ENCODE assay signal across 19 cellular contexts in genomic region chr9:99257723-99258364, GRCh38.
"Had no signal": no experiment of that assay in that cellular context is flagged by ENCODE, and none has a peak within 500 bp of the region (broad histone marks: within the 10 kb centered on the region; RNA-seq: fewer than 3 reads in every experiment).

No MANE protein-coding gene starts in this region.

- H3K27me3 Mint-ChIP-seq: activated B cell treated with CpG ODN at 0.5 μM for 24 hours; activated naive CD8-positive, alpha-beta T cell treated with anti-CD3 and anti-CD28 coated beads, Interleukin-2, amount 10 ng/mL, durations not matched to agents 7 days and 5 days had no signal

- H3K27ac ChIP-seq: upper lobe of right lung had no signal

- H3K4me1 ChIP-seq: upper lobe of right lung had no signal

- H3K36me3 Mint-ChIP-seq: activated naive CD8-positive, alpha-beta T cell treated with anti-CD3 and anti-CD28 coated beads, Interleukin-2, amount 10 ng/mL, durations not matched to agents 7 days and 5 days had no signal

- H3K27me3 ChIP-seq: thyroid gland, upper lobe of right lung had no signal

- H3K9me3 ChIP-seq: thyroid gland, upper lobe of right lung had no signal

- H3K36me3 ChIP-seq: thyroid gland, upper lobe of right lung had no signal

- H3K4me3 ChIP-seq: thyroid gland, upper lobe of right lung had no signal

- DNase-seq: activated B cell treated with CpG ODN at 0.5 μM for 24 hours; activated CD4-positive, alpha-beta T cell treated with anti-CD3 and anti-CD28 coated beads for 4 hours; activated CD4-positive, alpha-beta T cell treated with anti-CD3 and anti-CD28 coated beads, Interleukin-2, amount 50 U/mL, for 48 hours; activated naive CD4-positive, alpha-beta T cell treated with anti-CD3 and anti-CD28 coated beads for 36 hours; activated naive CD8-positive, alpha-beta T cell treated with anti-CD3 and anti-CD28 coated beads, Interleukin-2, amount 10 ng/mL, durations not matched to agents 7 days and 5 days; activated T-cell treated with anti-CD3 and anti-CD28 coated beads, Interleukin-2, amount 50 U/mL, for 48 hours; amniotic stem cell; foreskin fibroblast; hippocampal formation; kidney glomerular epithelial cell; posterior cingulate gyrus; stimulated activated CD4-positive, alpha-beta T cell treated with anti-CD3 and anti-CD28 coated beads, Interleukin-4, amount 100 ng/mL, for 24 hours; substantia nigra; T1000; thyroid gland; upper lobe of right lung had no signal

- H3K9me3 Mint-ChIP-seq: activated B cell treated with CpG ODN at 0.5 μM for 24 hours; activated naive CD4-positive, alpha-beta T cell treated with anti-CD3 and anti-CD28 coated beads for 36 hours; activated naive CD8-positive, alpha-beta T cell treated with anti-CD3 and anti-CD28 coated beads, Interleukin-2, amount 10 ng/mL, durations not matched to agents 7 days and 5 days; stimulated activated naive CD8-positive, alpha-beta T cell treated with anti-CD3 and anti-CD28 coated beads, Interleukin-15, Interleukin-2, amounts not matched to agents 100 ng/mL and 50 ng/mL, for 24 hours; T-helper 1 cell treated with Interleukin-12 subunit alpha and Interleukin-12 subunit beta and Interleukin-4 antibody, amounts not matched to agents 30 μg/mL and 1 μg/mL, for 36 hours had no signal

- FAIRE-seq: endometrium had no signal

- H3K27ac Mint-ChIP-seq: activated B cell treated with CpG ODN at 0.5 μM for 24 hours; activated naive CD4-positive, alpha-beta T cell treated with anti-CD3 and anti-CD28 coated beads for 36 hours; activated naive CD8-positive, alpha-beta T cell treated with anti-CD3 and anti-CD28 coated beads, Interleukin-2, amount 10 ng/mL, durations not matched to agents 7 days and 5 days; stimulated activated naive CD8-positive, alpha-beta T cell treated with anti-CD3 and anti-CD28 coated beads, Interleukin-15, Interleukin-2, amounts not matched to agents 100 ng/mL and 50 ng/mL, for 24 hours; T-helper 1 cell treated with Interleukin-12 subunit alpha and Interleukin-12 subunit beta and Interleukin-4 antibody, amounts not matched to agents 30 μg/mL and 1 μg/mL, for 36 hours had no signal

- H3K4me3 Mint-ChIP-seq: activated B cell treated with CpG ODN at 0.5 μM for 24 hours; activated naive CD4-positive, alpha-beta T cell treated with anti-CD3 and anti-CD28 coated beads for 36 hours; activated naive CD8-positive, alpha-beta T cell treated with anti-CD3 and anti-CD28 coated beads, Interleukin-2, amount 10 ng/mL, durations not matched to agents 7 days and 5 days; stimulated activated naive CD8-positive, alpha-beta T cell treated with anti-CD3 and anti-CD28 coated beads, Interleukin-15, Interleukin-2, amounts not matched to agents 100 ng/mL and 50 ng/mL, for 24 hours; T-helper 1 cell treated with Interleukin-12 subunit alpha and Interleukin-12 subunit beta and Interleukin-4 antibody, amounts not matched to agents 30 μg/mL and 1 μg/mL, for 36 hours had no signal
